Comparison of ENCODE assay signal across 15 cellular contexts in the genomic region with DNA sequence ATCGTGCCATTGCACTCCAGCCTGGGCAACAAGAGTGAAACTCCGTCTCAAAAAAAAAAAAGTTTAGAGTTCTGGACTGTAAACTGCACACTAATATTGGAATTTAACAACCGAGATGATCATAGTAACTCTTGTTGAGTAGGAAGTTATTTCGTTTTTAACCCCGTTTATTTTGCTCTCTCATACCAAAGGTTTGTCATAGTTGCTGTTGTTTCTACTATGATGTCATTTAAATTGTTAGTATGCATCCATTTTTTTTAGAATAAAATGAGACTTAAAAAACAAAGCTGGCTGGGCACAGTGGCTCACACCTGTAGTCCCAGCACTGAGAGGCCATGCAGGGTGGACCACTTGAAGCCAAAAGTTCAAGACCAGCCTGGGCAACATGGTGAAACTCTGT. TPM values are rescaled to one million over a fixed set of nuclear protein-coding genes. Genes with fewer than 3 reads are reported as not detected.
DNase-seq lines count a peak whose midpoint lies in the region; TF ChIP-seq lines count a peak whose summit lies in the region.
"Had no signal": no experiment of that assay in that cellular context is flagged by ENCODE, and none has a peak within 500 bp of the region (broad histone marks: within the 10 kb centered on the region; RNA-seq: fewer than 3 reads in every experiment).

No MANE protein-coding gene starts in this region.

- no peak overlapping the region for H3K4me2 ChIP-seq in mesenchymal stem cell (ENCODE audit: low read length, poor library complexity, severe bottlenecking)
- H3K4me2 ChIP-seq: A549 had no signal

- intact Hi-C loops in uterus (cut with DNase I; ENCODE audit: low total_unique reads) (no loop called here), vagina (cut with DNase I) (no loop called here)

- no peak overlapping the region for H4K8ac ChIP-seq in mesenchymal stem cell (ENCODE audit: low read length)

- no peak overlapping the region for H3K14ac ChIP-seq in mesenchymal stem cell (ENCODE audit: low read length in 2 of 2)

- H2AFZ ChIP-seq in mesenchymal stem cell (ENCODE audit: low read depth, low read length), result no peak overlapping the region
- H2AFZ ChIP-seq: GM23248 had no signal

- no peak overlapping the region for H2BK15ac ChIP-seq in mesenchymal stem cell (ENCODE audit: low read depth, poor library complexity, severe bottlenecking)

- peaks cover 4% of the 10 kb centered on the region for H3K79me1 ChIP-seq in mesenchymal stem cell (replicated peaks; ENCODE audit: low read length, poor library complexity, severe bottlenecking)

- 100% methylated on average over 3 of the region's 5 CpGs for WGBS in mesenchymal stem cell

- no peak overlapping the region for H2BK120ac ChIP-seq in mesenchymal stem cell (ENCODE audit: low read depth, low read length)

- H2BK12ac ChIP-seq in mesenchymal stem cell (ENCODE audit: low read length in 2 of 2), result no peak overlapping the region

- no peak overlapping the region for H4K91ac ChIP-seq in mesenchymal stem cell (ENCODE audit: low read length)

- peaks cover 7 to 13% of the 10 kb centered on the region in 2 experiments for H3K36me3 ChIP-seq in mesenchymal stem cell (ENCODE audit: control insufficient read depth in 1 of 2, insufficient read depth in 2 of 2, low read depth in 1 of 2, low read length in 2 of 2)
- no peaks in the 10 kb centered on the region for H3K36me3 ChIP-seq in uterus
- H3K36me3 ChIP-seq in vagina, result no peaks in the 10 kb centered on the region

- TF ChIP-seq POLR2A in uterus (IDR thresholded peaks at IDR 0.05) (no peak), vagina (IDR thresholded peaks at IDR 0.05) (no peak)

- H3K9ac ChIP-seq in mesenchymal stem cell (ENCODE audit: low read length), result no peak overlapping the region
- H3K9ac ChIP-seq: GM23248 had no signal

- H3K27ac ChIP-seq in VCaP (peak overlapping the region; percentile 53), mesenchymal stem cell (ENCODE audit: low read length, poor library complexity, severe bottlenecking) (peak overlapping the region; percentile 36), uterus (no peak overlapping the region), vagina (no peak overlapping the region)
- H3K27ac ChIP-seq: A549, GM23248, HL-60 had no signal

- DNase-seq in ELR (ENCODE audit: low read depth), result peak; percentile 45
- no peak for DNase-seq in mesenchymal stem cell
- no peak for DNase-seq in NCI-H2227 treated with DMSO at 0.1 percent for 48 hours (lab: John Stamatoyannopoulos, UW)
- DNase-seq in uterus, result no peak
- DNase-seq in vagina (ENCODE audit: extremely low spot score in 2 of 2), result no peak
- DNase-seq: CD8-positive, alpha-beta T cell; COR-L47; DMS153; DMS79 treated with DMSO at 0.1 percent for 48 hours; GM23248; H7; KG1 had no signal

- H3K9me3 ChIP-seq in mesenchymal stem cell (ENCODE audit: control insufficient read depth, low read length) (no peaks in the 10 kb centered on the region), uterus (no peaks in the 10 kb centered on the region), vagina (no peaks in the 10 kb centered on the region)
- H3K9me3 ChIP-seq: A549 had no signal

- H3K18ac ChIP-seq in mesenchymal stem cell (ENCODE audit: low read depth in 1 of 2, low read length in 2 of 2), result no peak overlapping the region

- H3K4me3 ChIP-seq in mesenchymal stem cell (ENCODE audit: insufficient read depth in 1 of 2, low read depth in 1 of 2, low read length in 2 of 2) (no peak overlapping the region), uterus (no peak overlapping the region), vagina (no peak overlapping the region)
- H3K4me3 ChIP-seq: A549, GM23248 had no signal

- H3K4ac ChIP-seq in mesenchymal stem cell (ENCODE audit: low read depth in 1 of 2, low read length in 2 of 2), result no peak overlapping the region

- no peak for TF ChIP-seq CTCF in VCaP (conservative IDR thresholded peaks at IDR 0.05)
- no peak for TF ChIP-seq CTCF in uterus (IDR thresholded peaks at IDR 0.05)
- no peak for TF ChIP-seq CTCF in vagina (IDR thresholded peaks at IDR 0.05)

- H3K4me1 ChIP-seq in mesenchymal stem cell (ENCODE audit: control insufficient read depth, insufficient read depth, low read depth, low read length) (peaks cover 43% of the 10 kb centered on the region), uterus (no peaks in the 10 kb centered on the region), vagina (peaks cover 9% of the 10 kb centered on the region)

- H3K27me3 ChIP-seq in mesenchymal stem cell (ENCODE audit: control insufficient read depth in 1 of 2, insufficient read depth in 1 of 2, low read length in 2 of 2) (no peaks in the 10 kb centered on the region), uterus (no peaks in the 10 kb centered on the region), vagina (no peaks in the 10 kb centered on the region)

- no peak overlapping the region for H2BK5ac ChIP-seq in mesenchymal stem cell (ENCODE audit: low read depth, low read length, poor library complexity, severe bottlenecking)

- no peak overlapping the region for H3K23ac ChIP-seq in mesenchymal stem cell (ENCODE audit: low read length in 2 of 2)

- no peak overlapping the region for H2AK5ac ChIP-seq in mesenchymal stem cell (ENCODE audit: low read length, severe bottlenecking)

RNA-seq across cellular contexts. Expression of a gene that starts 49.3 kb away (rescaled TPM):
- polyA plus RNA-seq in mesenchymal stem cell (2013, experiment 1 of 2), result 1.8 TPM
- 1.8 TPM for polyA plus RNA-seq in mesenchymal stem cell (2013, experiment 2 of 2)
- total RNA-seq in uterus, result 10 to 100 TPM in 3 of 4 donors, 1 to 10 TPM in 1; 3.8 to 18.7 (median 14.9) TPM
- 13.5 TPM for total RNA-seq in vagina

Comparison
In these comparisons a context has a peak if more than half of its experiments do, and no peak if none do; other contexts are left out.
1. H3K27ac ChIP-seq: peak in VCaP (single experiment) and mesenchymal stem cell (single experiment); none in uterus (0 of 2) and vagina (single experiment).